ENCODE assay signal across 27 cellular contexts in genomic region chr18:79935499-79935898, GRCh38. TPM values are rescaled to one million over a fixed set of nuclear protein-coding genes. Genes with fewer than 3 reads are reported as not detected.
DNase-seq lines count a peak whose midpoint lies in the region; ATAC-seq, FAIRE-seq and TF ChIP-seq lines count a peak whose summit lies in the region.
"Had no signal": no experiment of that assay in that cellular context is flagged by ENCODE, and none has a peak within 500 bp of the region (broad histone marks: within the 10 kb centered on the region; RNA-seq: fewer than 3 reads in every experiment).

No MANE protein-coding gene starts in this region.

- no peak for TF ChIP-seq RAD21 in SK-N-SH (IDR thresholded peaks at IDR 0.05; ENCODE audit: low read length)

- peak overlapping the region in 1 of 11 experiments; percentile 33; a peak in 2 of 22 replicates for H3K27ac ChIP-seq in BLaER1 treated with 17β-estradiol and CSF1 and Interleukin-3, amounts not matched to agents 10 nM and 100 nM
- H3K27ac ChIP-seq in RWPE2 (ENCODE audit: poor library complexity, severe bottlenecking) (no peak overlapping the region), kidney (ENCODE audit: low read depth in 2 of 2, low read length in 2 of 2) (no peak overlapping the region), SK-N-SH (ENCODE audit: low read depth in 2 of 2, low read length in 1 of 2) (no peak overlapping the region)
- H3K27ac ChIP-seq: C4-2B, esophagus squamous epithelium, HL-60, SK-N-MC had no signal

- H3K4me2 ChIP-seq in BLaER1 treated with 17β-estradiol and CSF1 and Interleukin-3, amounts not matched to agents 10 nM and 100 nM = peak overlapping the region in 9 of 11 experiments; percentile 2 to 87 (median 57); a peak in 14 of 22 replicates
- no peak overlapping the region for H3K4me2 ChIP-seq in SK-N-SH

- peaks cover 3% of the 10 kb centered on the region for H3F3A ChIP-seq in SK-N-SH (replicated peaks; ENCODE audit: insufficient read depth)

- H3K9ac ChIP-seq in BLaER1 treated with 17β-estradiol and CSF1 and Interleukin-3, amounts not matched to agents 10 nM and 100 nM = peak overlapping the region in 2 of 11 experiments; percentile 35 to 46; a peak in 1 of 22 replicates
- H3K9ac ChIP-seq in kidney (ENCODE audit: low read length in 2 of 2) (no peak overlapping the region), SK-N-SH (no peak overlapping the region)

- no peaks in the 10 kb centered on the region for H3K9me2 ChIP-seq in SK-N-SH

- no peak overlapping the region for H3K4me3 Mint-ChIP-seq in natural killer cell
- H3K4me3 Mint-ChIP-seq: activated T-helper 17 cell treated with anti-CD3 and anti-CD28 coated beads, Interleukin-2, amount 50 U/mL, for 72 hours had no signal

- ATAC-seq in RWPE2 (ENCODE audit: low read depth) (no peak), GM21360 (IDR thresholded peaks at IDR 0.05; ENCODE audit: unreplicated experiment) (no peak), GM18873 (IDR thresholded peaks at IDR 0.05; ENCODE audit: low FRiP score, unreplicated experiment) (no peak), natural killer cell (no peak)
- ATAC-seq: activated T-helper 17 cell treated with anti-CD3 and anti-CD28 coated beads, Interleukin-2, amount 50 U/mL, for 72 hours had no signal

- 93% methylated on average over 3 of the region's 3 CpGs for WGBS in SK-N-SH (ENCODE audit: low lambda C conversion rate)

- peaks cover 28 to 71% (median 49%) of the 10 kb centered on the region in 11 experiments for H3K9me3 ChIP-seq in BLaER1 treated with 17β-estradiol and CSF1 and Interleukin-3, amounts not matched to agents 10 nM and 100 nM (replicated peaks in 1 of 11)
- H3K9me3 ChIP-seq in RWPE2 (ENCODE audit: severe bottlenecking) (peaks cover 18% of the 10 kb centered on the region), kidney (ENCODE audit: control insufficient read depth in 1 of 2, low read length in 2 of 2) (peaks cover 3 to 8% of the 10 kb centered on the region in 2 donors), SK-N-SH (peaks cover 26% of the 10 kb centered on the region)

- no peaks in the 10 kb centered on the region for H3K27me3 ChIP-seq in BLaER1 treated with 17β-estradiol and CSF1 and Interleukin-3, amounts not matched to agents 10 nM and 100 nM
- H3K27me3 ChIP-seq in RWPE2 (ENCODE audit: insufficient read depth, poor library complexity, severe bottlenecking) (no peaks in the 10 kb centered on the region), SK-N-SH (ENCODE audit: insufficient read depth) (no peaks in the 10 kb centered on the region)
- H3K27me3 ChIP-seq: esophagus squamous epithelium, hepatocyte had no signal

- POLR2A ChIA-PET in SK-N-SH (lab: Yijun Ruan, JAX) = no interaction called here

- no peaks in the 10 kb centered on the region for H3K27me3 Mint-ChIP-seq in natural killer cell (ENCODE audit: low read depth in 2 of 2)
- H3K27me3 Mint-ChIP-seq: activated T-helper 17 cell treated with anti-CD3 and anti-CD28 coated beads, Interleukin-2, amount 50 U/mL, for 72 hours had no signal

- intact Hi-C loops in kidney (cut with DNase I) = no loop called here
- intact Hi-C loops in posterior vena cava (cut with DNase I) = no loop called here
- intact Hi-C loops in natural killer cell (cut with micrococcal nuclease) = no loop called here

- peaks cover 22 to 45% (median 28%) of the 10 kb centered on the region in 10 experiments for H3K4me1 ChIP-seq in BLaER1 treated with 17β-estradiol and CSF1 and Interleukin-3, amounts not matched to agents 10 nM and 100 nM
- H3K4me1 ChIP-seq in RWPE2 (ENCODE audit: insufficient read depth, poor library complexity, severe bottlenecking) = no peaks in the 10 kb centered on the region
- H3K4me1 ChIP-seq in kidney (ENCODE audit: control insufficient read depth in 1 of 2, insufficient read depth in 1 of 2, low read depth in 1 of 2, low read length in 2 of 2) = peaks cover 0 to 6% of the 10 kb centered on the region in 2 donors
- H3K4me1 ChIP-seq in SK-N-SH (ENCODE audit: control insufficient read depth in 1 of 2, insufficient read depth in 2 of 2, low read depth in 1 of 2, low read length in 1 of 2) = no peaks in the 10 kb centered on the region

- H3K27ac Mint-ChIP-seq in natural killer cell = no peak overlapping the region
- H3K27ac Mint-ChIP-seq: activated T-helper 17 cell treated with anti-CD3 and anti-CD28 coated beads, Interleukin-2, amount 50 U/mL, for 72 hours had no signal

- H2AFZ ChIP-seq in SK-N-SH (ENCODE audit: low read depth) = no peak overlapping the region
- H2AFZ ChIP-seq: hepatocyte had no signal

- H3K79me2 ChIP-seq in SK-N-SH (ENCODE audit: insufficient read depth) = peaks cover 52% of the 10 kb centered on the region; the same call in 1 of the 2 replicates

- H3K4me1 Mint-ChIP-seq in natural killer cell = peaks cover 10 to 25% of the 10 kb centered on the region in 2 donors

- peaks cover 15 to 19% of the 10 kb centered on the region in 2 donors for H3K9me3 Mint-ChIP-seq in natural killer cell

- peaks cover 77 to 99% (median 91%) of the 10 kb centered on the region in 11 experiments for H3K36me3 ChIP-seq in BLaER1 treated with 17β-estradiol and CSF1 and Interleukin-3, amounts not matched to agents 10 nM and 100 nM
- peaks cover 24% of the 10 kb centered on the region for H3K36me3 ChIP-seq in RWPE2 (ENCODE audit: low read depth)
- H3K36me3 ChIP-seq in kidney (ENCODE audit: control insufficient read depth in 1 of 2, insufficient read depth in 2 of 2, low read length in 2 of 2) = peaks cover 12 to 17% of the 10 kb centered on the region in 2 donors
- peaks cover 2 to 35% of the 10 kb centered on the region in 2 experiments for H3K36me3 ChIP-seq in SK-N-SH (replicated peaks in 1 of 2; ENCODE audit: control insufficient read depth in 1 of 2, insufficient read depth in 2 of 2, low read length in 1 of 2)

- peak; percentile 18 for DNase-seq in RWPE2 (ENCODE audit: low spot score)
- peak; percentile 41 for DNase-seq in kidney
- peak; percentile 65 for DNase-seq in posterior vena cava (ENCODE audit: low spot score)
- no peak for DNase-seq in SK-N-SH
- DNase-seq in natural killer cell = no peak
- DNase-seq: activated CD4-positive, alpha-beta T cell treated with anti-CD3 and anti-CD28 coated beads, Interleukin-2, amount 50 U/mL, for 1 hour; cerebellar nuclear complex; esophagus squamous epithelium; NCI-H1092 treated with DMSO at 0.1 percent for 48 hours; NCI-H2029 treated with DMSO at 0.1 percent for 48 hours; NCI-H226; NCI-H774; RPMI8226; small intestine; stimulated activated CD4-positive, alpha-beta T cell treated with anti-CD3 and anti-CD28 coated beads, Interleukin-2, amount 100 ng/mL, for 24 hours; T-helper 2 cell had no signal

- no peak overlapping the region for H3K4me3 ChIP-seq in BLaER1 treated with 17β-estradiol and CSF1 and Interleukin-3, amounts not matched to agents 10 nM and 100 nM
- H3K4me3 ChIP-seq in RWPE2 (ENCODE audit: severe bottlenecking) = no peak overlapping the region
- no peak overlapping the region for H3K4me3 ChIP-seq in kidney (ENCODE audit: low read length in 2 of 2)
- no peak overlapping the region for H3K4me3 ChIP-seq in SK-N-SH (ENCODE audit: low read depth in 2 of 2, low read length in 1 of 2)
- H3K4me3 ChIP-seq: esophagus squamous epithelium, hepatocyte, SK-N-MC had no signal

- H3K36me3 Mint-ChIP-seq in natural killer cell = peaks cover 30% of the 10 kb centered on the region

- FAIRE-seq in kidney (lab: Jason Lieb, UNC) = no peak
- FAIRE-seq: frontal cortex, GM12892, H54, small intestine had no signal

- no peak for TF ChIP-seq CTCF in RWPE2 (IDR thresholded peaks at IDR 0.05; ENCODE audit: poor library complexity, severe bottlenecking)
- TF ChIP-seq CTCF in kidney (IDR thresholded peaks at IDR 0.05; ENCODE audit: borderline replicate concordance, extremely low read depth, insufficient read depth) = no peak
- TF ChIP-seq CTCF in SK-N-SH (IDR thresholded peaks at IDR 0.05) = no peak
- TF ChIP-seq CTCF in natural killer cell (IDR thresholded peaks at IDR 0.05) = no peak

- H4K20me1 ChIP-seq in BLaER1 treated with 17β-estradiol and CSF1 and Interleukin-3, amounts not matched to agents 10 nM and 100 nM = peaks cover 61 to 82% (median 70%) of the 10 kb centered on the region in 11 experiments
- no peaks in the 10 kb centered on the region for H4K20me1 ChIP-seq in SK-N-SH (ENCODE audit: insufficient read depth)

- no peak for TF ChIP-seq EP300 in SK-N-SH (IDR thresholded peaks at IDR 0.05; ENCODE audit: borderline replicate concordance in 1 of 2, low read depth in 1 of 2, low read length in 1 of 2)

- CTCF ChIA-PET in SK-N-SH (lab: Yijun Ruan, JAX) = no interaction called here

TF ChIP-seq in SK-N-SH, 30 proteins besides CTCF, POLR2A, EP300 and RAD21 (continues in another document):
- TF ChIP-seq YY1 (IDR thresholded peaks at IDR 0.05; ENCODE audit: low read depth) (no peak), TCF12 (IDR thresholded peaks at IDR 0.05) (no peak), PBX3 (IDR thresholded peaks at IDR 0.05) (no peak)

RNA-seq across cellular contexts. Expression of gene SLC66A2, which starts 16.0 kb away (rescaled TPM):
- total RNA-seq in kidney (45.5 TPM), posterior vena cava (10 to 100 TPM; 32.0 to 36.8 TPM), natural killer cell (10 to 100 TPM; 51.2 to 62.4 (median 54.1) TPM)
- polyA plus RNA-seq in kidney (ENCODE audit: insufficient read depth, low read depth, low replicate concordance) (41.9 TPM), SK-N-SH (2012; rRNA removed) (14.5 and 14.9 TPM in 2 replicates)
- 6.8 and 12.3 TPM in 2 replicates for polyA plus RNA-seq in SK-N-SH (2012; cell fraction: cytosol; rRNA removed)
- polyA plus RNA-seq in SK-N-SH (2012; cell fraction: nucleus; rRNA removed) = 16.8 and 17.5 TPM in 2 replicates

RNA-seq across cellular contexts. Expression of gene HSBP1L1, which starts 28.9 kb away (rescaled TPM):
- total RNA-seq in kidney (26.0 TPM), posterior vena cava (1 to 10 TPM; 3.9 to 5.9 TPM), natural killer cell (10 to 100 TPM; 11.7 to 16.1 (median 13.8) TPM)
- polyA plus RNA-seq in kidney (ENCODE audit: insufficient read depth, low read depth, low replicate concordance) (43.6 TPM), SK-N-SH (2012; rRNA removed) (7.4 and 8.4 TPM in 2 replicates)
- polyA plus RNA-seq in SK-N-SH (2012; cell fraction: cytosol; rRNA removed) = 7.3 and 7.6 TPM in 2 replicates
- polyA plus RNA-seq in SK-N-SH (2012; cell fraction: nucleus; rRNA removed) = 14.9 and 16.5 TPM in 2 replicates

RNA-seq across cellular contexts. Expression of gene TXNL4A, which starts 52.9 kb away (rescaled TPM):
- total RNA-seq in kidney = 76.7 TPM
- polyA plus RNA-seq in kidney (ENCODE audit: insufficient read depth, low read depth, low replicate concordance) = 178 TPM
- total RNA-seq in posterior vena cava = 10 to 100 TPM; 65.8 to 79.0 TPM
- polyA plus RNA-seq in SK-N-SH (2012; rRNA removed) = 86.9 and 158 TPM in 2 replicates
- polyA plus RNA-seq in SK-N-SH (2012; cell fraction: cytosol; rRNA removed) = 140 and 195 TPM in 2 replicates
- polyA plus RNA-seq in SK-N-SH (2012; cell fraction: nucleus; rRNA removed) = 45.0 and 80.6 TPM in 2 replicates
- 10 to 100 TPM; 63.2 to 69.1 (median 66.4) TPM for total RNA-seq in natural killer cell

Comparison
In these comparisons a context has a peak if more than half of its experiments do, and no peak if none do; other contexts are left out.
1. DNase-seq: peak in RWPE2 (single experiment), kidney (single experiment) and posterior vena cava (single experiment); none in SK-N-SH (single experiment) and natural killer cell (single experiment).